In genomic region chr12:86229772-86230171, GRCh38 we compare ENCODE assay signal across 3 cellular contexts.
A peak's percentile ranks its signal among the peaks of the same experiment; 100 is the strongest.
TF ChIP-seq lines count a peak whose summit lies in the region.

No MANE protein-coding gene starts in this region.

TF ChIP-seq in A549, 52 proteins besides CTCF, POLR2A, EP300 and RAD21:
- TF ChIP-seq ZC3H11A (IDR thresholded peaks at IDR 0.05) (no peak), MAFK (IDR thresholded peaks at IDR 0.05; ENCODE audit: partially characterized antibody) (peak; percentile 99)
TF ChIP-seq in A549: peak in this region for 1.

TF ChIP-seq in HCT116, 20 proteins besides CTCF, POLR2A, EP300 and RAD21:
- TF ChIP-seq ZBTB33 (IDR thresholded peaks at IDR 0.05; ENCODE audit: extremely low read depth, insufficient replicate concordance, low read length): no peak
- no peak for TF ChIP-seq POLR2AphosphoS5 (IDR thresholded peaks at IDR 0.05; ENCODE audit: low read depth, low read length)
- TF ChIP-seq JUND (IDR thresholded peaks at IDR 0.05): no peak
- no peak for TF ChIP-seq ATF3 (IDR thresholded peaks at IDR 0.05)
- no peak for TF ChIP-seq EGR1 (IDR thresholded peaks at IDR 0.05; ENCODE audit: low read depth)
- no peak for TF ChIP-seq TCF7L2 (IDR thresholded peaks at IDR 0.05; ENCODE audit: borderline replicate concordance, extremely low read depth, insufficient read depth, insufficient read length)
- TF ChIP-seq CEBPB (IDR thresholded peaks at IDR 0.05; ENCODE audit: low read depth): no peak
- no peak for TF ChIP-seq EZH2 (IDR thresholded peaks at IDR 0.05)
- no peak for TF ChIP-seq EZH2phosphoT487 (IDR thresholded peaks at IDR 0.05; ENCODE audit: borderline replicate concordance)
- TF ChIP-seq REST (IDR thresholded peaks at IDR 0.05; ENCODE audit: low read depth): no peak
- TF ChIP-seq FOSL1 (IDR thresholded peaks at IDR 0.05; ENCODE audit: low read depth): no peak
- no peak for TF ChIP-seq CBX3 (IDR thresholded peaks at IDR 0.05; ENCODE audit: low read depth)
- no peak for TF ChIP-seq SIN3A (IDR thresholded peaks at IDR 0.05; ENCODE audit: low read depth)
- no peak for TF ChIP-seq ZFX (IDR thresholded peaks at IDR 0.05)
- TF ChIP-seq MAX (IDR thresholded peaks at IDR 0.05): no peak
- no peak for TF ChIP-seq YY1 (IDR thresholded peaks at IDR 0.05; ENCODE audit: extremely low read depth, insufficient replicate concordance, low read depth, low read length)
- no peak for TF ChIP-seq SP1 (IDR thresholded peaks at IDR 0.05; ENCODE audit: low read depth)
- TF ChIP-seq ELF1 (IDR thresholded peaks at IDR 0.05; ENCODE audit: borderline replicate concordance, low read depth): no peak
TF ChIP-seq in HCT116: peak in this region for 0.

TF ChIP-seq in H1, 55 proteins besides CTCF, POLR2A, EP300 and RAD21:
- TF ChIP-seq POU5F1 (IDR thresholded peaks at IDR 0.05; ENCODE audit: low read depth, low read length): no peak
- peak; percentile 100 for TF ChIP-seq MAFK (IDR thresholded peaks at IDR 0.05; ENCODE audit: low read depth, low read length)
- no peak for TF ChIP-seq EZH2 (IDR thresholded peaks at IDR 0.05; ENCODE audit: low read depth, low read length, severe bottlenecking)
- TF ChIP-seq RFX5 (IDR thresholded peaks at IDR 0.05; ENCODE audit: borderline replicate concordance, low read depth, low read length): no peak
- TF ChIP-seq SIN3A (conservative IDR thresholded peaks at IDR 0.05 in 1 of 2, IDR thresholded peaks at IDR 0.05 in 1 of 2; ENCODE audit: low read depth in 1 of 2, low read length in 2 of 2): no peak
- TF ChIP-seq SIRT6 (IDR thresholded peaks at IDR 0.05; ENCODE audit: low read length): no peak
- no peak for TF ChIP-seq YY1 (IDR thresholded peaks at IDR 0.05; ENCODE audit: low read depth, low read length)
TF ChIP-seq in H1: peak in this region for 1.
